Comparison of ENCODE assay signal across 18 cellular contexts in the genomic region with DNA sequence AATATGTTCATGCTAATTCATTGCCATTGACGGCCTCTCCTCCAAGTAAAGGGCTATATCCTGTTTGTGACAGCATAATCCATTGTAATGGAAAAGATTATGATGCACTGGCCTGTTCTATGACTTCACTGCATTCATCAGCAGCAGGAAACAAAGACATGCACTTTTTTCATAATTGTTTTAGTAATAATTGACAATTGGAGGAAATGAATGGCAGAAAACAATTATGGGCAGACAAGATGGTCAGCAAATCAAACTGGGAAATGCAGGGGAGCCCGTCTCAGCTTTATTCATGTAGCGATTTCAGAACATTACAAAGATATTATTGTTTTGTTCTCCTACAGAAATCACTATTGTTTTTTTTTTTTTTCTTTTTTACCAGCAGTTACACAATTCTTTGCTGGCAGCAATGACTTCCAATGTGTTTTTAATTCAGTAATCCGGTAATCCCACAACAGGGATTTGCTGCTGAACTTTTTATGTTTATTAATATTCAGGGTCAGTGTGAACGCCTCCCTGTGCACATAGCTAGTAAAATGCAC. TPM values are rescaled to one million over a fixed set of nuclear protein-coding genes. Genes with fewer than 3 reads are reported as not detected.
A peak's percentile ranks its signal among the peaks of the same experiment; 100 is the strongest.
DNase-seq lines count a peak whose midpoint lies in the region; ATAC-seq and TF ChIP-seq lines count a peak whose summit lies in the region.
"Had no signal": no experiment of that assay in that cellular context is flagged by ENCODE, and none has a peak within 500 bp of the region (broad histone marks: within the 10 kb centered on the region; RNA-seq: fewer than 3 reads in every experiment).

No MANE protein-coding gene starts in this region.

- H3K27me3 ChIP-seq in heart left ventricle: no peaks in the 10 kb centered on the region
- H3K27me3 ChIP-seq: adrenal gland, hepatocyte had no signal

- H3K27ac ChIP-seq in cingulate gyrus (ENCODE audit: low read depth, low read length): peak overlapping the region; percentile 39
- peak overlapping the region; percentile 20 to 74 (median 66) for H3K27ac ChIP-seq in heart left ventricle
- H3K27ac ChIP-seq: A549, adrenal gland, hepatocyte, KMS-11 had no signal

- H3K9me3 ChIP-seq in heart left ventricle: no peaks in the 10 kb centered on the region
- H3K9me3 ChIP-seq: A549, adrenal gland had no signal

- 46 to 58% (median 52%) methylated on average over 5 of the region's 5 CpGs for WGBS in heart left ventricle, 4 donors

- DNase-seq in AG10803 (ENCODE audit: low read depth) (peak; percentile 73), heart left ventricle (peak in 1 of 5 donors; percentile 16), pons (ENCODE audit: low spot score) (peak; percentile 91), NCI-H1694 treated with DMSO at 0.1 percent for 48 hours (lab: John Stamatoyannopoulos, UW) (no peak), NCI-H1436 treated with DMSO at 0.1 percent for 48 hours (lab: John Stamatoyannopoulos, UW) (no peak)
- DNase-seq: activated CD8-positive, alpha-beta memory T cell treated with anti-CD3 and anti-CD28 coated beads for 24 hours; adrenal gland; CD8-positive, alpha-beta T cell; NCI-H1092 treated with DMSO at 0.1 percent for 48 hours; small intestine; SW 1271 had no signal

- ATAC-seq in heart left ventricle: peak in 3 of 4 donors; percentile 18 to 73 (median 44)
- no peak for ATAC-seq in HG03460 (IDR thresholded peaks at IDR 0.05; ENCODE audit: unreplicated experiment)
- no peak for ATAC-seq in GM21390 (IDR thresholded peaks at IDR 0.05; ENCODE audit: unreplicated experiment)
- ATAC-seq: A549; activated T-helper 17 cell treated with anti-CD3 and anti-CD28 coated beads, Interleukin-2, amount 50 U/mL, for 72 hours; CD8-positive, alpha-beta T cell had no signal

- intact Hi-C loops in heart left ventricle (cut with DNase I): loop anchor here in 4 of 10 donors (10.0 kb wide), 3 partner anchors 408 to 668 kb away; a partner anchor contains a TSS

- peaks cover 0 to 40% (median 16%) of the 10 kb centered on the region in 12 donors for H3K4me1 ChIP-seq in heart left ventricle
- H3K4me1 ChIP-seq: A549, adrenal gland had no signal

- no peaks in the 10 kb centered on the region for H3K36me3 ChIP-seq in heart left ventricle
- H3K36me3 ChIP-seq: adrenal gland had no signal

- H3K4me3 ChIP-seq in AG10803 (ENCODE audit: low read length): no peak overlapping the region
- H3K4me3 ChIP-seq in heart left ventricle: no peak overlapping the region
- H3K4me3 ChIP-seq: A549, adrenal gland, hepatocyte had no signal

- no peak for TF ChIP-seq CTCF in AG10803 (conservative IDR thresholded peaks at IDR 0.05; ENCODE audit: low read length)
- no peak for TF ChIP-seq CTCF in heart left ventricle (IDR thresholded peaks at IDR 0.05)

- TF ChIP-seq POLR2A in heart left ventricle (IDR thresholded peaks at IDR 0.05): no peak

RNA-seq across cellular contexts. Expression of a gene that starts 33.9 kb away (rescaled TPM):
- total RNA-seq in heart left ventricle: 10 to 100 TPM; 47.8 to 73.3 (median 62.2) TPM
- 10 to 100 TPM; 17.7 to 27.2 TPM for polyA plus RNA-seq in heart left ventricle

Comparison
In these comparisons a context has a peak if more than half of its experiments do, and no peak if none do; other contexts are left out.
1. DNase-seq: peak in AG10803 (single experiment) and pons (single experiment); none in NCI-H1694 treated with DMSO at 0.1 percent for 48 hours (single experiment) and NCI-H1436 treated with DMSO at 0.1 percent for 48 hours (single experiment).
2. ATAC-seq: peak in heart left ventricle (3 of 4); none in HG03460 (single experiment) and GM21390 (single experiment).